Comparison of ENCODE assay signal across 21 cellular contexts in genomic region chr10:100146875-100147665, GRCh38. TPM values are rescaled to one million over a fixed set of nuclear protein-coding genes. Genes with fewer than 3 reads are reported as not detected.
DNase-seq lines count a peak whose midpoint lies in the region; ATAC-seq and TF ChIP-seq lines count a peak whose summit lies in the region.
"Had no signal": no experiment of that assay in that cellular context is flagged by ENCODE, and none has a peak within 500 bp of the region (broad histone marks: within the 10 kb centered on the region; RNA-seq: fewer than 3 reads in every experiment).

No MANE protein-coding gene starts in this region.

- no peak overlapping the region for H3K4me3 ChIP-seq in endodermal cell (ENCODE audit: low read length)
- H3K4me3 ChIP-seq: HAP-1, heart right ventricle, sigmoid colon, tibial artery had no signal

- TF ChIP-seq CTCF in GM10266 (IDR thresholded peaks at IDR 0.05; ENCODE audit: control insufficient read depth, insufficient read depth, low read depth, missing control alignments) (no peak), endodermal cell (conservative IDR thresholded peaks at IDR 0.05) (no peak)

- peak; percentile 45 for ATAC-seq in left colon

- DNase-seq in AG20443 (ENCODE audit: low spot score) (peak; percentile 29), HCEC 1CT (peak; percentile 36), left colon (no peak), GM10266 (ENCODE audit: extremely low spot score) (no peak), endodermal cell (no peak), NK-92 (lab: John Stamatoyannopoulos, UW; ENCODE audit: unreplicated experiment) (no peak)
- DNase-seq in activated naive CD8-positive, alpha-beta T cell treated with anti-CD3 and anti-CD28 coated beads for 36 hours, result no peak
- DNase-seq in activated naive CD4-positive, alpha-beta T cell treated with anti-CD3 and anti-CD28 coated beads for 36 hours, result no peak
- DNase-seq: activated CD4-positive, CD25-positive, alpha-beta regulatory T cell treated with anti-CD3 and anti-CD28 coated beads, Interleukin-2, amount 50 U/mL, for 72 hours; activated CD8-positive, alpha-beta memory T cell treated with anti-CD3 and anti-CD28 coated beads, Interleukin-2, amount 50 U/mL, for 4 hours; brain microvascular endothelial cell; heart right ventricle; kidney; NCI-H1092; nucleus accumbens; SHP77 treated with DMSO at 0.1 percent for 48 hours; sigmoid colon; stimulated activated CD4-positive, alpha-beta T cell treated with anti-CD3 and anti-CD28 coated beads, Interleukin-4, amount 100 ng/mL, for 24 hours; tibial artery had no signal

- peaks cover 25% of the 10 kb centered on the region for H3K4me1 Mint-ChIP-seq in activated naive CD8-positive, alpha-beta T cell treated with anti-CD3 and anti-CD28 coated beads for 36 hours
- peaks cover 25% of the 10 kb centered on the region for H3K4me1 Mint-ChIP-seq in activated naive CD4-positive, alpha-beta T cell treated with anti-CD3 and anti-CD28 coated beads for 36 hours (ENCODE audit: low read depth)
- peaks cover 2% of the 10 kb centered on the region for H3K4me1 Mint-ChIP-seq in endodermal cell

- peaks cover 15% of the 10 kb centered on the region for H3K36me3 ChIP-seq in endodermal cell (ENCODE audit: control insufficient read depth, insufficient read depth, low read length)

- CTCF ChIA-PET in activated naive CD4-positive, alpha-beta T cell treated with anti-CD3 and anti-CD28 coated beads for 36 hours (lab: Charles Lee), result no interaction called here

- no peaks in the 10 kb centered on the region for H3K9me3 Mint-ChIP-seq in activated naive CD8-positive, alpha-beta T cell treated with anti-CD3 and anti-CD28 coated beads for 36 hours
- H3K9me3 Mint-ChIP-seq in activated naive CD4-positive, alpha-beta T cell treated with anti-CD3 and anti-CD28 coated beads for 36 hours, result no peaks in the 10 kb centered on the region
- no peaks in the 10 kb centered on the region for H3K9me3 Mint-ChIP-seq in endodermal cell

- H3K27me3 ChIP-seq in endodermal cell (ENCODE audit: control insufficient read depth, insufficient read depth, low read length, poor library complexity, severe bottlenecking), result no peaks in the 10 kb centered on the region
- H3K27me3 ChIP-seq: brain microvascular endothelial cell, heart right ventricle, sigmoid colon, tibial artery had no signal

- H3K36me3 Mint-ChIP-seq in activated naive CD8-positive, alpha-beta T cell treated with anti-CD3 and anti-CD28 coated beads for 36 hours, result peaks cover 18% of the 10 kb centered on the region
- peaks cover 13% of the 10 kb centered on the region for H3K36me3 Mint-ChIP-seq in activated naive CD4-positive, alpha-beta T cell treated with anti-CD3 and anti-CD28 coated beads for 36 hours (ENCODE audit: low read depth)
- H3K36me3 Mint-ChIP-seq in endodermal cell (ENCODE audit: low read depth), result peaks cover 9% of the 10 kb centered on the region

- WGBS in endodermal cell (ENCODE audit: insufficient coverage in 1 of 2, insufficient read length in 1 of 2), 2 experiments, result 80% methylated on average over 2 of the region's 2 CpGs; no CpG with 5 or more reads in 1 of the 2 experiments

- H3K27ac Mint-ChIP-seq in activated naive CD8-positive, alpha-beta T cell treated with anti-CD3 and anti-CD28 coated beads for 36 hours, result peak overlapping the region; percentile 34
- H3K27ac Mint-ChIP-seq in activated naive CD4-positive, alpha-beta T cell treated with anti-CD3 and anti-CD28 coated beads for 36 hours, result no peak overlapping the region
- no peak overlapping the region for H3K27ac Mint-ChIP-seq in endodermal cell
- H3K27ac Mint-ChIP-seq: B cell had no signal

- H3K4me1 ChIP-seq in endodermal cell (ENCODE audit: control insufficient read depth, insufficient read depth, low read length), result no peaks in the 10 kb centered on the region
- H3K4me1 ChIP-seq: heart right ventricle, sigmoid colon, tibial artery had no signal

- intact Hi-C loops in left colon (cut with DNase I, micrococcal nuclease), result no loop called here
- intact Hi-C loops in activated naive CD4-positive, alpha-beta T cell treated with anti-CD3 and anti-CD28 coated beads for 36 hours (cut with micrococcal nuclease), result loop anchor here (5.0 kb wide), 1 partner anchor 360 kb away; no protein-coding TSS in a partner anchor

- no peak overlapping the region for H3K9ac ChIP-seq in endodermal cell (ENCODE audit: extremely low read depth, low read length, poor library complexity, severe bottlenecking)

- H3K9me3 ChIP-seq in endodermal cell (ENCODE audit: control insufficient read depth, low read length), result no peaks in the 10 kb centered on the region
- H3K9me3 ChIP-seq: HAP-1, heart right ventricle, sigmoid colon, tibial artery had no signal

- H3K27me3 Mint-ChIP-seq in activated naive CD8-positive, alpha-beta T cell treated with anti-CD3 and anti-CD28 coated beads for 36 hours, result peaks cover 4% of the 10 kb centered on the region
- H3K27me3 Mint-ChIP-seq in activated naive CD4-positive, alpha-beta T cell treated with anti-CD3 and anti-CD28 coated beads for 36 hours (ENCODE audit: low read depth), result peaks cover 4% of the 10 kb centered on the region
- no peaks in the 10 kb centered on the region for H3K27me3 Mint-ChIP-seq in endodermal cell (ENCODE audit: insufficient read depth)

- H3K4me3 Mint-ChIP-seq in activated naive CD8-positive, alpha-beta T cell treated with anti-CD3 and anti-CD28 coated beads for 36 hours, result no peak overlapping the region
- no peak overlapping the region for H3K4me3 Mint-ChIP-seq in activated naive CD4-positive, alpha-beta T cell treated with anti-CD3 and anti-CD28 coated beads for 36 hours
- no peak overlapping the region for H3K4me3 Mint-ChIP-seq in endodermal cell
- H3K4me3 Mint-ChIP-seq: B cell had no signal

- H3K27ac ChIP-seq in endodermal cell (ENCODE audit: low read depth, low read length), result no peak overlapping the region
- H3K27ac ChIP-seq: brain microvascular endothelial cell, heart right ventricle, sigmoid colon, tibial artery had no signal

RNA-seq across cellular contexts. Expression of gene ERLIN1, which starts 38.8 kb away (rescaled TPM):
- total RNA-seq in activated naive CD8-positive, alpha-beta T cell treated with anti-CD3 and anti-CD28 coated beads for 36 hours, result 10 to 100 TPM; 19.6 to 21.4 TPM
- total RNA-seq in left colon (10 to 100 TPM; 44.3 to 55.9 TPM), endodermal cell (10 to 100 TPM; 35.0 to 42.6 TPM)
- 10 to 100 TPM; 18.4 to 18.7 TPM for total RNA-seq in activated naive CD4-positive, alpha-beta T cell treated with anti-CD3 and anti-CD28 coated beads for 36 hours
- polyA plus RNA-seq in endodermal cell (2013, experiment 1 of 2), result 41.8 TPM
- polyA plus RNA-seq in endodermal cell (2013, experiment 2 of 2), result 42.3 TPM

Comparison
In these comparisons a context has a peak if more than half of its experiments do, and no peak if none do; other contexts are left out.
1. DNase-seq: peak in AG20443 (single experiment) and HCEC 1CT (single experiment); none in activated naive CD8-positive, alpha-beta T cell treated with anti-CD3 and anti-CD28 coated beads for 36 hours (single experiment), left colon (0 of 2), GM10266 (single experiment), activated naive CD4-positive, alpha-beta T cell treated with anti-CD3 and anti-CD28 coated beads for 36 hours (single experiment), endodermal cell (single experiment) and NK-92 (single experiment).